8 cellular contexts compared by ENCODE assay signal in the genomic region with DNA sequence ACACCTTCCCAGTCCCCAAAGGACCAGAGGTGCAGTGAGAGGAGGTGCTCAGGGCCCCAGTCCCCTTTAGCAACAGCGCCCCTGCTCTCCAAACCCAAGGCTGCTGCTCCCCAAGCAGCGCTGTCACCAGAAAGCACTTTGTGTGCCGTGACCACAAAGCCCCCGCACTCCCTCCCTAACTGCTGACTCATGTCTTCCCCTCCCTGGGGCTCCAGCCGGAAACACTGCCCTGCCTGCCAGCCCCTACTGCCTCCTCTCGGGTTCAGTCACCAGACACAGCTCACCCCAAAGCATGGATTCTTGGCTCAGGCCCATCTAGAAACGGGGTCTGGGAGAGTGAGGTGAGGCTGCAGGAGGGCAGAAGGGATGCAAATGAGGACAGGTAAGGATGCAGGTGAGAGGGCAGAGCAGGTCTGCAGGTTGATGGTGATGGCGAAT. TPM values are rescaled to one million over a fixed set of nuclear protein-coding genes. Genes with fewer than 3 reads are reported as not detected.
DNase-seq lines count a peak whose midpoint lies in the region; ATAC-seq and TF ChIP-seq lines count a peak whose summit lies in the region.

No MANE protein-coding gene starts in this region.

- peak; percentile 54 for ATAC-seq in HG02678 (IDR thresholded peaks at IDR 0.05; ENCODE audit: unreplicated experiment)
- ATAC-seq in activated T-helper 17 cell treated with anti-CD3 and anti-CD28 coated beads, Interleukin-2, amount 50 U/mL, for 72 hours (replicated peaks) = peak; percentile 61

- TF ChIP-seq CTCF in GM06990 (IDR thresholded peaks at IDR 0.05; ENCODE audit: insufficient read depth, low read length, poor library complexity, severe bottlenecking) = peak; percentile 44

- H3K27me3 ChIP-seq in GM06990 (replicated peaks; ENCODE audit: control insufficient read depth, insufficient read depth, low read length) = no peaks in the 10 kb centered on the region

- peaks cover 7% of the 10 kb centered on the region for H3K36me3 Mint-ChIP-seq in activated T-helper 17 cell treated with anti-CD3 and anti-CD28 coated beads, Interleukin-2, amount 50 U/mL, for 72 hours (ENCODE audit: low read depth)

- peaks cover 5% of the 10 kb centered on the region for H3K9me3 Mint-ChIP-seq in activated T-helper 17 cell treated with anti-CD3 and anti-CD28 coated beads, Interleukin-2, amount 50 U/mL, for 72 hours

- peak overlapping the region; percentile 67 for H3K27ac Mint-ChIP-seq in activated T-helper 17 cell treated with anti-CD3 and anti-CD28 coated beads, Interleukin-2, amount 50 U/mL, for 72 hours

- peak overlapping the region; percentile 47 for H3K4me3 ChIP-seq in GM06990 (replicated peaks; ENCODE audit: low read depth, low read length)

- peak; percentile 88 for DNase-seq in GM06990 (ENCODE audit: extremely low read depth, insufficient read length)
- DNase-seq in RPMI7951 (ENCODE audit: low read depth) = peak; percentile 82
- DNase-seq in cardiac septum (ENCODE audit: low spot score) = peak; percentile 86
- peak; percentile 71 to 83 for DNase-seq in stimulated activated CD4-positive, alpha-beta T cell treated with anti-CD3 and anti-CD28 coated beads, Interleukin-15, amount 100 ng/mL, for 1 hour (ENCODE audit: low read depth in 1 of 2, low spot score in 1 of 2)
- DNase-seq in NCI-H446 treated with DMSO at 0.1 percent for 48 hours (lab: John Stamatoyannopoulos, UW) = no peak
- DNase-seq in NCI-H2107 (lab: John Stamatoyannopoulos, UW) = no peak

- intact Hi-C loops in cardiac septum (cut with DNase I) = no loop called here

- H3K4me1 Mint-ChIP-seq in activated T-helper 17 cell treated with anti-CD3 and anti-CD28 coated beads, Interleukin-2, amount 50 U/mL, for 72 hours = peaks cover 48% of the 10 kb centered on the region

- H3K36me3 ChIP-seq in GM06990 (ENCODE audit: control insufficient read depth, insufficient read depth, low read length) = no peaks in the 10 kb centered on the region

- peak overlapping the region; percentile 59 for H3K4me3 Mint-ChIP-seq in activated T-helper 17 cell treated with anti-CD3 and anti-CD28 coated beads, Interleukin-2, amount 50 U/mL, for 72 hours

- H3K27me3 Mint-ChIP-seq in activated T-helper 17 cell treated with anti-CD3 and anti-CD28 coated beads, Interleukin-2, amount 50 U/mL, for 72 hours = no peaks in the 10 kb centered on the region

RNA-seq across cellular contexts. Expression of a gene that starts 4.9 kb away (rescaled TPM):
- not detected in 2 replicates for total RNA-seq in RPMI7951 (2014; rRNA removed; shearing (Covaris generic))
- 10 to 100 TPM; 13.5 to 48.5 TPM for total RNA-seq in activated T-helper 17 cell treated with anti-CD3 and anti-CD28 coated beads, Interleukin-2, amount 50 U/mL, for 72 hours
- 0.35 TPM for total RNA-seq in cardiac septum

RNA-seq across cellular contexts. Expression of a gene that starts 45.6 kb away (rescaled TPM):
- total RNA-seq in RPMI7951 (2014; rRNA removed; shearing (Covaris generic)) = 0.68 and 0.72 TPM in 2 replicates
- 1 to 10 TPM in 1 of 2 donors, under 1 TPM in 1; 0.99 to 4.3 TPM for total RNA-seq in activated T-helper 17 cell treated with anti-CD3 and anti-CD28 coated beads, Interleukin-2, amount 50 U/mL, for 72 hours
- total RNA-seq in cardiac septum = 50.6 TPM

Comparison
In these comparisons a context has a peak if more than half of its experiments do, and no peak if none do; other contexts are left out.
1. DNase-seq: peak in GM06990 (single experiment), RPMI7951 (single experiment), cardiac septum (single experiment) and stimulated activated CD4-positive, alpha-beta T cell treated with anti-CD3 and anti-CD28 coated beads, Interleukin-15, amount 100 ng/mL, for 1 hour (2 of 2); none in NCI-H446 treated with DMSO at 0.1 percent for 48 hours (single experiment) and NCI-H2107 (single experiment).
2. RNA of a gene that starts 4.9 kb away (total RNA-seq): 13.5 to 48.5 TPM in activated T-helper 17 cell treated with anti-CD3 and anti-CD28 coated beads, Interleukin-2, amount 50 U/mL, for 72 hours; 0.35 TPM in cardiac septum (single experiment) and not detected in RPMI7951; every median in the first group is over 10 times any median in the second.